Comparison of ENCODE assay signal across 9 cellular contexts in the genomic region with DNA sequence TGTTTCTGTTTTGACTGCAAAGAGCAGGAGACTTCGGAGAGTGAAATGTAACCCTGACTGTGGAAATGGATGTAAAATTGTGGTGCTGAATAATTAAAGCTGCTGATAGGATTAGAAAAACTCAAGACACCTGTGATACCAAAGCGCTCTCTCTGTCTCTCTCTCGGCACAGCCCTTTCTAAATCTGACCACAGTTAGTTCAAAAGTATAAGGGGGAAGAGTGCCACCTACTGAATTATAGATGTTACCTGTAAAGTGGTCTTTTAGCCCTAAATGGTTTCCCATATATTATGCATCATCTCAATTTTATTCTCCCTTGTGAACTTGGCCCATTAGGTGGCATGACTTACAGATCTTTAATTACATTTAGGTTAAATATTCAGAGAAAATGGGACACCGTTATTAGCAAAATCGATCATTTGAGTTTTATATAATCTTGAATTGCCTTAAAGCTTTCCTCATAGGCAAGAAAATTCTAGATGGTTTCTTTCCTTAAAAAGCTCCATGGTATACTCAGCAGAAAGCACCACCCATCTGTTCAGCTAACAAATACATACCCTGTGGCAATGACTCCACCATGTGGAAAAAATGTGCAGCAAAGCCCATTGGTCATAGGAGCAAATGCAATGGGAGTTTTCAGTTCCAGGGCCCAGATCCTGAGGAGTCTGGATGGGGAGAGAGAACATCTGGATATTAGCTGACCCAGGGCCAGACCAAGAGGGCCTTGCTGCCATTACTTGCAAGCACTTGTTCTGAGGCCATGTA. TPM values are rescaled to one million over a fixed set of nuclear protein-coding genes. Genes with fewer than 3 reads are reported as not detected.
A peak's percentile ranks its signal among the peaks of the same experiment; 100 is the strongest.
DNase-seq lines count a peak whose midpoint lies in the region; ATAC-seq and TF ChIP-seq lines count a peak whose summit lies in the region.
"Had no signal": no experiment of that assay in that cellular context is flagged by ENCODE, and none has a peak within 500 bp of the region (broad histone marks: within the 10 kb centered on the region; RNA-seq: fewer than 3 reads in every experiment).

No MANE protein-coding gene starts in this region.

- H3K4me1 Mint-ChIP-seq in Caco-2 (ENCODE audit: low read depth, unreplicated experiment), result peaks cover 7% of the 10 kb centered on the region
- H3K4me1 Mint-ChIP-seq in IgD-negative memory B cell, result peaks cover 7 to 10% (median 8%) of the 10 kb centered on the region in 3 donors
- peaks cover 27 to 34% of the 10 kb centered on the region in 2 donors for H3K4me1 Mint-ChIP-seq in stimulated activated naive B cell treated with anti-CD40 and anti-IgM and Interleukin-4, amounts not matched to agents 10 μg/mL and 1 μg/mL and 100 μg/mL, for 72 hours

- CTCF ChIA-PET in Caco-2 (lab: Charles Lee), result interaction anchor here (0.6 to 1.9 kb wide), 9 partner anchors 15 to 461 kb away, joined by 3 to 23 read pairs (median 4); no protein-coding TSS in a partner anchor

- no peaks in the 10 kb centered on the region for H3K9me3 ChIP-seq in Caco-2

- POLR2A ChIA-PET in Caco-2 (lab: Charles Lee), result interaction anchor here (0.6 kb wide), 1 partner anchor 102 kb away, joined by 3 read pairs; no protein-coding TSS in a partner anchor

- intact Hi-C loops in Caco-2 (cut with micrococcal nuclease; ENCODE audit: unreplicated experiment), result loop anchor here (1.0 to 2.0 kb wide), 2 partner anchors 18 to 160 kb away; no protein-coding TSS in a partner anchor

- peaks cover 3% of the 10 kb centered on the region for H3K36me3 ChIP-seq in Caco-2 (ENCODE audit: control insufficient read depth, insufficient read depth, low read length)

- peaks cover 3% of the 10 kb centered on the region; the same call in 1 of the 2 replicates for H3K4me1 ChIP-seq in Caco-2

- H3K4me3 Mint-ChIP-seq in Caco-2 (ENCODE audit: unreplicated experiment) (no peak overlapping the region), IgD-negative memory B cell (no peak overlapping the region)
- H3K4me3 Mint-ChIP-seq in stimulated activated naive B cell treated with anti-CD40 and anti-IgM and Interleukin-4, amounts not matched to agents 10 μg/mL and 1 μg/mL and 100 μg/mL, for 72 hours, result peak overlapping the region; percentile 22 to 36

- peaks cover 72% of the 10 kb centered on the region for H3K36me3 Mint-ChIP-seq in Caco-2 (ENCODE audit: insufficient read depth, unreplicated experiment)
- peaks cover 6% of the 10 kb centered on the region for H3K36me3 Mint-ChIP-seq in IgD-negative memory B cell
- H3K36me3 Mint-ChIP-seq in stimulated activated naive B cell treated with anti-CD40 and anti-IgM and Interleukin-4, amounts not matched to agents 10 μg/mL and 1 μg/mL and 100 μg/mL, for 72 hours, result peaks cover 54 to 64% of the 10 kb centered on the region in 2 donors

- no peaks in the 10 kb centered on the region for H3K9me3 Mint-ChIP-seq in Caco-2 (ENCODE audit: unreplicated experiment)
- no peaks in the 10 kb centered on the region for H3K9me3 Mint-ChIP-seq in IgD-negative memory B cell
- no peaks in the 10 kb centered on the region for H3K9me3 Mint-ChIP-seq in stimulated activated naive B cell treated with anti-CD40 and anti-IgM and Interleukin-4, amounts not matched to agents 10 μg/mL and 1 μg/mL and 100 μg/mL, for 72 hours

- no peak for ATAC-seq in stimulated activated naive B cell treated with anti-CD40 and anti-IgM and Interleukin-4, amounts not matched to agents 10 μg/mL and 1 μg/mL and 100 μg/mL, for 72 hours (replicated peaks)
- ATAC-seq in GM18498 (IDR thresholded peaks at IDR 0.05; ENCODE audit: unreplicated experiment) (no peak), HG03571 (IDR thresholded peaks at IDR 0.05; ENCODE audit: unreplicated experiment) (no peak)

- H3K4me3 ChIP-seq in Caco-2 (ENCODE audit: low read depth, low read length) (no peak overlapping the region), WI38 (ENCODE audit: low read depth, low read length) (no peak overlapping the region)
- H3K4me3 ChIP-seq: lung had no signal

- DNase-seq in Caco-2 (peak; percentile 59 to 72), glomerular visceral epithelial cell (ENCODE audit: extremely low spot score) (peak; percentile 46), ureter (ENCODE audit: low spot score) (no peak)
- DNase-seq in stimulated activated naive B cell treated with anti-CD40 and anti-IgM and Interleukin-4, amounts not matched to agents 10 μg/mL and 1 μg/mL and 100 μg/mL, for 72 hours, result no peak

- TF ChIP-seq CTCF in Caco-2 (IDR thresholded peaks at IDR 0.05; ENCODE audit: insufficient read depth in 1 of 2, low read depth in 1 of 2, low read length in 1 of 2, severe bottlenecking in 1 of 2, unreplicated experiment in 1 of 2), result peak; percentile 63 to 70
- TF ChIP-seq CTCF in WI38 (IDR thresholded peaks at IDR 0.05; ENCODE audit: low read depth, low read length), result peak; percentile 34

- no peaks in the 10 kb centered on the region for H3K27me3 ChIP-seq in Caco-2 (replicated peaks; ENCODE audit: control insufficient read depth, insufficient read depth, low read length)

- H3K27me3 Mint-ChIP-seq in Caco-2 (ENCODE audit: insufficient read depth, unreplicated experiment) (no peaks in the 10 kb centered on the region), IgD-negative memory B cell (no peaks in the 10 kb centered on the region)
- no peaks in the 10 kb centered on the region for H3K27me3 Mint-ChIP-seq in stimulated activated naive B cell treated with anti-CD40 and anti-IgM and Interleukin-4, amounts not matched to agents 10 μg/mL and 1 μg/mL and 100 μg/mL, for 72 hours

- no TSS peak for BruUV-seq in Caco-2 (replicated peaks; lab: Mats Ljungman, UMichigan)

- H3K27ac Mint-ChIP-seq in Caco-2 (ENCODE audit: unreplicated experiment) (peak overlapping the region; percentile 48), IgD-negative memory B cell (peak overlapping the region in 2 of 3 donors; percentile 3 to 82)
- H3K27ac Mint-ChIP-seq in stimulated activated naive B cell treated with anti-CD40 and anti-IgM and Interleukin-4, amounts not matched to agents 10 μg/mL and 1 μg/mL and 100 μg/mL, for 72 hours, result peak overlapping the region; percentile 89

RNA-seq across cellular contexts. Expression of a gene that starts 18.1 kb away (rescaled TPM):
- total RNA-seq in Caco-2 (2022) (38.5 and 42.7 TPM in 2 replicates), ureter (18.4 TPM)
- 21.0 TPM for polyA plus RNA-seq in IgD-negative memory B cell

RNA-seq across cellular contexts. Expression of a gene that starts 26.4 kb away (rescaled TPM):
- 36.7 and 37.6 TPM in 2 replicates for total RNA-seq in Caco-2 (2022)
- 4.5 TPM for polyA plus RNA-seq in IgD-negative memory B cell
- total RNA-seq in ureter, result 73.5 TPM

Comparison
In these comparisons a context has a peak if more than half of its experiments do, and no peak if none do; other contexts are left out.
1. DNase-seq: peak in Caco-2 (2 of 2) and glomerular visceral epithelial cell (single experiment); none in stimulated activated naive B cell treated with anti-CD40 and anti-IgM and Interleukin-4, amounts not matched to agents 10 μg/mL and 1 μg/mL and 100 μg/mL, for 72 hours (single experiment) and ureter (single experiment).
2. H3K4me3 Mint-ChIP-seq: peak in stimulated activated naive B cell treated with anti-CD40 and anti-IgM and Interleukin-4, amounts not matched to agents 10 μg/mL and 1 μg/mL and 100 μg/mL, for 72 hours (2 of 2); none in Caco-2 (single experiment) and IgD-negative memory B cell (0 of 4).
3. Peak in every context shown above with its lines, with median percentiles within 50 percentile points of each other: H3K27ac Mint-ChIP-seq.